2 cellular contexts compared by ENCODE assay signal in the genomic region with DNA sequence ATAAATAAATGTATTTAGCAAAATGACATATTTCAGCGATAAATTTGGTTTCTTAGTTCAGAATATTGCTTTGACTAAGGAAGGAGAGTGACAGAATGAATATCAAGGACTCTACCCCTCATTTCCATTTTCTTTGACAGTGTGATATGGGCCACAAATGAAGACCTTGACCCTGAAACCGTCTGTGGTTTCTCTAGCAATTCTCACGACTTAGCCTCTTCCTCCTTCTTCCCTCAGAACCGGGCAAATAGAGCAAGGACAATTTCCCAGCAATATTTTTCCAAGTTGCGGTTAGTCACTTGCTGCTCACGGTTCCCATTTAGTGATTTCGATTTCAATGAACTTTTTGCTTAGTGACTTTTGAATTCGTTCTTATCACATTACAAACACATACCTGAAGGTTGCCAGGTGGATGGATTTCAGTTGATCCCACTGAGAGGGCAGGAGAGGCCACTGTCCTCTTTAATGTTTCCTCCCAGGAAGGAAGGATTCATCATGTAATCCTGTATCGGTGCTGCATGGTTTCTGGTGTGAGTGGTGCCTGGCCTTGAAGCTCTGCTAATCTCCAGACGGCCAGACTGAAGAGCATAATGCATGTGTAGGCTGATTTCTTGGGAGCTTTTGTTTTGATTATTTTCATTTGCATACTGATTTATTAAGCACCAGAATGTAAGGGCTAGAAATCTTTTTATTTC.
TF ChIP-seq lines count a peak whose summit lies in the region.

No MANE protein-coding gene starts in this region.

TF ChIP-seq in HEK293T, 16 proteins besides CTCF, POLR2A, EP300 and RAD21:
- TF ChIP-seq ELF4 (IDR thresholded peaks at IDR 0.05) (no peak), ARNT (IDR thresholded peaks at IDR 0.05) (no peak), FOXK2 (IDR thresholded peaks at IDR 0.05) (no peak), SP1 (IDR thresholded peaks at IDR 0.05) (no peak), FOXA1 (IDR thresholded peaks at IDR 0.05) (no peak), PKNOX1 (IDR thresholded peaks at IDR 0.05) (no peak), FOXM1 (IDR thresholded peaks at IDR 0.05; ENCODE audit: borderline replicate concordance) (no peak), SUZ12 (IDR thresholded peaks at IDR 0.05) (no peak), L3MBTL2 (conservative IDR thresholded peaks at IDR 0.05) (no peak), CTBP1 (IDR thresholded peaks at IDR 0.05; ENCODE audit: borderline replicate concordance) (no peak), HDGF (IDR thresholded peaks at IDR 0.05; ENCODE audit: borderline replicate concordance) (no peak), ZNF384 (IDR thresholded peaks at IDR 0.05) (no peak), NFRKB (IDR thresholded peaks at IDR 0.05) (no peak), BHLHE40 (IDR thresholded peaks at IDR 0.05; ENCODE audit: borderline replicate concordance) (no peak), LEF1 (IDR thresholded peaks at IDR 0.05; ENCODE audit: borderline replicate concordance) (no peak), TARDBP (IDR thresholded peaks at IDR 0.05) (no peak)

TF ChIP-seq in SK-N-SH, 30 proteins besides CTCF, POLR2A, EP300 and RAD21:
- no peak for TF ChIP-seq RXRA (IDR thresholded peaks at IDR 0.05; ENCODE audit: borderline replicate concordance, low read depth)
- TF ChIP-seq, protein P1, sequence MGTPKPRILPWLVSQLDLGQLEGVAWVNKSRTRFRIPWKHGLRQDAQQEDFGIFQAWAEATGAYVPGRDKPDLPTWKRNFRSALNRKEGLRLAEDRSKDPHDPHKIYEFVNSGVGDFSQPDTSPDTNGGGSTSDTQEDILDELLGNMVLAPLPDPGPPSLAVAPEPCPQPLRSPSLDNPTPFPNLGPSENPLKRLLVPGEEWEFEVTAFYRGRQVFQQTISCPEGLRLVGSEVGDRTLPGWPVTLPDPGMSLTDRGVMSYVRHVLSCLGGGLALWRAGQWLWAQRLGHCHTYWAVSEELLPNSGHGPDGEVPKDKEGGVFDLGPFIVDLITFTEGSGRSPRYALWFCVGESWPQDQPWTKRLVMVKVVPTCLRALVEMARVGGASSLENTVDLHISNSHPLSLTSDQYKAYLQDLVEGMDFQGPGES (IDR thresholded peaks at IDR 0.05; ENCODE audit: low read depth, low read length), result no peak
- no peak for TF ChIP-seq FOXJ3 (CRISPR knock-in tag; IDR thresholded peaks at IDR 0.05)
- TF ChIP-seq POLR2AphosphoS5 (IDR thresholded peaks at IDR 0.05; ENCODE audit: low read depth, low read length), result no peak
- no peak for TF ChIP-seq SIN3A (IDR thresholded peaks at IDR 0.05; ENCODE audit: borderline replicate concordance, low read depth, low read length)
- TF ChIP-seq NFIC (IDR thresholded peaks at IDR 0.05; ENCODE audit: borderline replicate concordance), result no peak
- no peak for TF ChIP-seq GABPA (IDR thresholded peaks at IDR 0.05; ENCODE audit: low read depth)
- TF ChIP-seq RFX5 (IDR thresholded peaks at IDR 0.05; ENCODE audit: low read length), result no peak
- no peak for TF ChIP-seq RCOR1 (IDR thresholded peaks at IDR 0.05; ENCODE audit: low read length)
- TF ChIP-seq ZBTB33 (IDR thresholded peaks at IDR 0.05; ENCODE audit: borderline replicate concordance, low read depth), result no peak
- TF ChIP-seq, protein P2, sequence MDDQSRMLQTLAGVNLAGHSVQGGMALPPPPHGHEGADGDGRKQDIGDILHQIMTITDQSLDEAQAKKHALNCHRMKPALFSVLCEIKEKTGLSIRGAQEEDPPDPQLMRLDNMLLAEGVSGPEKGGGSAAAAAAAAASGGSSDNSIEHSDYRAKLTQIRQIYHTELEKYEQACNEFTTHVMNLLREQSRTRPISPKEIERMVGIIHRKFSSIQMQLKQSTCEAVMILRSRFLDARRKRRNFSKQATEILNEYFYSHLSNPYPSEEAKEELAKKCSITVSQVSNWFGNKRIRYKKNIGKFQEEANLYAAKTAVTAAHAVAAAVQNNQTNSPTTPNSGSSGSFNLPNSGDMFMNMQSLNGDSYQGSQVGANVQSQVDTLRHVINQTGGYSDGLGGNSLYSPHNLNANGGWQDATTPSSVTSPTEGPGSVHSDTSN (IDR thresholded peaks at IDR 0.05), result no peak
- TF ChIP-seq, protein P3, sequence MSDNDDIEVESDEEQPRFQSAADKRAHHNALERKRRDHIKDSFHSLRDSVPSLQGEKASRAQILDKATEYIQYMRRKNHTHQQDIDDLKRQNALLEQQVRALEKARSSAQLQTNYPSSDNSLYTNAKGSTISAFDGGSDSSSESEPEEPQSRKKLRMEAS (IDR thresholded peaks at IDR 0.05; ENCODE audit: low read depth), result no peak
- TF ChIP-seq, protein P4, sequence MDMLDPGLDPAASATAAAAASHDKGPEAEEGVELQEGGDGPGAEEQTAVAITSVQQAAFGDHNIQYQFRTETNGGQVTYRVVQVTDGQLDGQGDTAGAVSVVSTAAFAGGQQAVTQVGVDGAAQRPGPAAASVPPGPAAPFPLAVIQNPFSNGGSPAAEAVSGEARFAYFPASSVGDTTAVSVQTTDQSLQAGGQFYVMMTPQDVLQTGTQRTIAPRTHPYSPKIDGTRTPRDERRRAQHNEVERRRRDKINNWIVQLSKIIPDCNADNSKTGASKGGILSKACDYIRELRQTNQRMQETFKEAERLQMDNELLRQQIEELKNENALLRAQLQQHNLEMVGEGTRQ (IDR thresholded peaks at IDR 0.05; ENCODE audit: borderline replicate concordance, low read depth, low read length), result no peak
- TF ChIP-seq, protein P5, sequence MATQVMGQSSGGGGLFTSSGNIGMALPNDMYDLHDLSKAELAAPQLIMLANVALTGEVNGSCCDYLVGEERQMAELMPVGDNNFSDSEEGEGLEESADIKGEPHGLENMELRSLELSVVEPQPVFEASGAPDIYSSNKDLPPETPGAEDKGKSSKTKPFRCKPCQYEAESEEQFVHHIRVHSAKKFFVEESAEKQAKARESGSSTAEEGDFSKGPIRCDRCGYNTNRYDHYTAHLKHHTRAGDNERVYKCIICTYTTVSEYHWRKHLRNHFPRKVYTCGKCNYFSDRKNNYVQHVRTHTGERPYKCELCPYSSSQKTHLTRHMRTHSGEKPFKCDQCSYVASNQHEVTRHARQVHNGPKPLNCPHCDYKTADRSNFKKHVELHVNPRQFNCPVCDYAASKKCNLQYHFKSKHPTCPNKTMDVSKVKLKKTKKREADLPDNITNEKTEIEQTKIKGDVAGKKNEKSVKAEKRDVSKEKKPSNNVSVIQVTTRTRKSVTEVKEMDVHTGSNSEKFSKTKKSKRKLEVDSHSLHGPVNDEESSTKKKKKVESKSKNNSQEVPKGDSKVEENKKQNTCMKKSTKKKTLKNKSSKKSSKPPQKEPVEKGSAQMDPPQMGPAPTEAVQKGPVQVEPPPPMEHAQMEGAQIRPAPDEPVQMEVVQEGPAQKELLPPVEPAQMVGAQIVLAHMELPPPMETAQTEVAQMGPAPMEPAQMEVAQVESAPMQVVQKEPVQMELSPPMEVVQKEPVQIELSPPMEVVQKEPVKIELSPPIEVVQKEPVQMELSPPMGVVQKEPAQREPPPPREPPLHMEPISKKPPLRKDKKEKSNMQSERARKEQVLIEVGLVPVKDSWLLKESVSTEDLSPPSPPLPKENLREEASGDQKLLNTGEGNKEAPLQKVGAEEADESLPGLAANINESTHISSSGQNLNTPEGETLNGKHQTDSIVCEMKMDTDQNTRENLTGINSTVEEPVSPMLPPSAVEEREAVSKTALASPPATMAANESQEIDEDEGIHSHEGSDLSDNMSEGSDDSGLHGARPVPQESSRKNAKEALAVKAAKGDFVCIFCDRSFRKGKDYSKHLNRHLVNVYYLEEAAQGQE (IDR thresholded peaks at IDR 0.05; ENCODE audit: low read depth, low read length), result no peak
- no peak for TF ChIP-seq YY1 (IDR thresholded peaks at IDR 0.05; ENCODE audit: low read depth)
- TF ChIP-seq TEAD4 (IDR thresholded peaks at IDR 0.05; ENCODE audit: borderline replicate concordance, insufficient read depth), result no peak
